ENCODE assay signal across 8 cellular contexts in the genomic region with DNA sequence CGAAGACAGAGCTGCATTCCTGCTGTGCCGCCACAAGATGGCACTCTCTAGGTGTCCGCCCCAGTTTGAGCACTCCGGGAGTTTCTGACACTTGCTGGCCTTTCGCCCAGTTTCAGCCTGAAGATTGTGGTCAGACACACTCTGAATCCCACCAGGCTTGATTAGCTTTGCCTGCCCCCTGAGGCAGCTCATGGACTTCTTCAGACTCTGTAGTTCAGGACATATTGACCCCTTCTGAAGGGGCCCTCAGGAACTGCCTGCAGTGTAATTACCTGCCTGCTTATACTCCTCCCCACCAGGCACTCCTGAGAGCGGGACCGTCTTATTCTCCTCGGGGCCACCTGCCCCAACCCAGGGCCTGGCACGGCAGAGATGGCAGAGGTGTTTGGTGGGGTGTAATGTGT. TPM values are rescaled to one million over a fixed set of nuclear protein-coding genes. Genes with fewer than 3 reads are reported as not detected.
DNase-seq lines count a peak whose midpoint lies in the region; ATAC-seq and TF ChIP-seq lines count a peak whose summit lies in the region.

No MANE protein-coding gene starts in this region.

- H3K36me3 ChIP-seq in mucosa of descending colon (ENCODE audit: low read depth): no peaks in the 10 kb centered on the region

- CTCF ChIA-PET in activated CD8-positive, alpha-beta T cell treated with anti-CD3 and anti-CD28 coated beads, Interleukin-2, amount 10 ng/mL, durations not matched to agents 7 days and 5 days (lab: Charles Lee): interaction anchor here (0.7 to 6.8 kb wide), 23 partner anchors 12 to 535 kb away, joined by 3 to 93 read pairs (median 4); partner anchors contain the start of gene EIF3F

- no peak overlapping the region for H3K27ac Mint-ChIP-seq in activated CD8-positive, alpha-beta T cell treated with anti-CD3 and anti-CD28 coated beads, Interleukin-2, amount 10 ng/mL, durations not matched to agents 7 days and 5 days
- no peak overlapping the region for H3K27ac Mint-ChIP-seq in endothelial cell (ENCODE audit: unreplicated experiment)
- no peak overlapping the region for H3K27ac Mint-ChIP-seq in stimulated activated memory B cell treated with anti-CD40 and anti-IgM and Interleukin-4, amounts not matched to agents 10 μg/mL and 1 μg/mL and 100 μg/mL, for 72 hours

- ATAC-seq in GM18868 (IDR thresholded peaks at IDR 0.05; ENCODE audit: unreplicated experiment) (peak; percentile 79), HG03354 (IDR thresholded peaks at IDR 0.05; ENCODE audit: poor library complexity, severe bottlenecking, unreplicated experiment) (peak; percentile 82), mucosa of descending colon (peak; percentile 85)
- ATAC-seq in activated CD8-positive, alpha-beta T cell treated with anti-CD3 and anti-CD28 coated beads, Interleukin-2, amount 10 ng/mL, durations not matched to agents 7 days and 5 days: peak; percentile 83
- peak; percentile 61 for ATAC-seq in stimulated activated memory B cell treated with anti-CD40 and anti-IgM and Interleukin-4, amounts not matched to agents 10 μg/mL and 1 μg/mL and 100 μg/mL, for 72 hours

- H3K4me3 ChIP-seq in mucosa of descending colon: no peak overlapping the region

- no peaks in the 10 kb centered on the region for H3K4me1 ChIP-seq in mucosa of descending colon (ENCODE audit: low read depth)

- POLR2A ChIA-PET in activated CD8-positive, alpha-beta T cell treated with anti-CD3 and anti-CD28 coated beads, Interleukin-2, amount 10 ng/mL, durations not matched to agents 7 days and 5 days (lab: Charles Lee): no interaction called here

- peaks cover 2% of the 10 kb centered on the region for H3K4me1 Mint-ChIP-seq in activated CD8-positive, alpha-beta T cell treated with anti-CD3 and anti-CD28 coated beads, Interleukin-2, amount 10 ng/mL, durations not matched to agents 7 days and 5 days (ENCODE audit: low read depth)
- H3K4me1 Mint-ChIP-seq in endothelial cell (ENCODE audit: unreplicated experiment): peaks cover 25% of the 10 kb centered on the region
- peaks cover 10% of the 10 kb centered on the region for H3K4me1 Mint-ChIP-seq in stimulated activated memory B cell treated with anti-CD40 and anti-IgM and Interleukin-4, amounts not matched to agents 10 μg/mL and 1 μg/mL and 100 μg/mL, for 72 hours

- peaks cover 13% of the 10 kb centered on the region for H3K27me3 Mint-ChIP-seq in activated CD8-positive, alpha-beta T cell treated with anti-CD3 and anti-CD28 coated beads, Interleukin-2, amount 10 ng/mL, durations not matched to agents 7 days and 5 days (ENCODE audit: low read depth)
- peaks cover 17% of the 10 kb centered on the region for H3K27me3 Mint-ChIP-seq in endothelial cell (ENCODE audit: unreplicated experiment)
- H3K27me3 Mint-ChIP-seq in stimulated activated memory B cell treated with anti-CD40 and anti-IgM and Interleukin-4, amounts not matched to agents 10 μg/mL and 1 μg/mL and 100 μg/mL, for 72 hours: peaks cover 63% of the 10 kb centered on the region

- no peaks in the 10 kb centered on the region for H3K9me3 Mint-ChIP-seq in activated CD8-positive, alpha-beta T cell treated with anti-CD3 and anti-CD28 coated beads, Interleukin-2, amount 10 ng/mL, durations not matched to agents 7 days and 5 days (ENCODE audit: insufficient read depth)
- H3K9me3 Mint-ChIP-seq in endothelial cell (ENCODE audit: unreplicated experiment): no peaks in the 10 kb centered on the region
- H3K9me3 Mint-ChIP-seq in stimulated activated memory B cell treated with anti-CD40 and anti-IgM and Interleukin-4, amounts not matched to agents 10 μg/mL and 1 μg/mL and 100 μg/mL, for 72 hours: no peaks in the 10 kb centered on the region

- no peaks in the 10 kb centered on the region for H3K36me3 Mint-ChIP-seq in activated CD8-positive, alpha-beta T cell treated with anti-CD3 and anti-CD28 coated beads, Interleukin-2, amount 10 ng/mL, durations not matched to agents 7 days and 5 days (ENCODE audit: low read depth)
- H3K36me3 Mint-ChIP-seq in endothelial cell (ENCODE audit: low read depth, unreplicated experiment): no peaks in the 10 kb centered on the region
- H3K36me3 Mint-ChIP-seq in stimulated activated memory B cell treated with anti-CD40 and anti-IgM and Interleukin-4, amounts not matched to agents 10 μg/mL and 1 μg/mL and 100 μg/mL, for 72 hours: no peaks in the 10 kb centered on the region

- intact Hi-C loops in mucosa of descending colon (cut with DNase I, micrococcal nuclease): no loop called here

- no peaks in the 10 kb centered on the region for H3K9me3 ChIP-seq in mucosa of descending colon

- TF ChIP-seq CTCF in endothelial cell (IDR thresholded peaks at IDR 0.05; ENCODE audit: unreplicated experiment): peak; percentile 66
- TF ChIP-seq CTCF in mucosa of descending colon (IDR thresholded peaks at IDR 0.05): peak; percentile 77

- H3K4me3 Mint-ChIP-seq in activated CD8-positive, alpha-beta T cell treated with anti-CD3 and anti-CD28 coated beads, Interleukin-2, amount 10 ng/mL, durations not matched to agents 7 days and 5 days: no peak overlapping the region
- no peak overlapping the region for H3K4me3 Mint-ChIP-seq in endothelial cell (ENCODE audit: unreplicated experiment)
- H3K4me3 Mint-ChIP-seq in stimulated activated memory B cell treated with anti-CD40 and anti-IgM and Interleukin-4, amounts not matched to agents 10 μg/mL and 1 μg/mL and 100 μg/mL, for 72 hours: peak overlapping the region; percentile 30

- DNase-seq in AG08396 (ENCODE audit: low spot score) (peak; percentile 91), NCI-H774 (lab: John Stamatoyannopoulos, UW) (peak; percentile 12), endothelial cell (ENCODE audit: low spot score) (peak; percentile 78), mucosa of descending colon (peak; percentile 62 to 76 (median 66))
- peak; percentile 53 for DNase-seq in activated CD8-positive, alpha-beta T cell treated with anti-CD3 and anti-CD28 coated beads, Interleukin-2, amount 10 ng/mL, durations not matched to agents 7 days and 5 days

RNA-seq across cellular contexts. Expression of gene EIF3F, which starts 46.2 kb away (rescaled TPM):
- total RNA-seq in activated CD8-positive, alpha-beta T cell treated with anti-CD3 and anti-CD28 coated beads, Interleukin-2, amount 10 ng/mL, durations not matched to agents 7 days and 5 days: 100 to 1,000 TPM; 212 to 222 TPM
- total RNA-seq in endothelial cell (ENCODE audit: unreplicated experiment) (515 TPM), mucosa of descending colon (100 to 1,000 TPM; 207 to 228 (median 218) TPM)

RNA-seq across cellular contexts. Expression of gene TUB, which starts 47.7 kb away (rescaled TPM):
- not detected for total RNA-seq in activated CD8-positive, alpha-beta T cell treated with anti-CD3 and anti-CD28 coated beads, Interleukin-2, amount 10 ng/mL, durations not matched to agents 7 days and 5 days
- total RNA-seq in endothelial cell (ENCODE audit: unreplicated experiment) (2.9 TPM), mucosa of descending colon (10 to 100 TPM in 1 of 3 donors, 1 to 10 TPM in 1, under 1 TPM in 1; 0.58 to 10.4 (median 1.8) TPM)

Comparison
In these comparisons a context has a peak if more than half of its experiments do, and no peak if none do; other contexts are left out.
1. DNase-seq: peak in every context shown above with its lines; median percentile 91 in AG08396; 78 in endothelial cell; 66 in mucosa of descending colon; 53 in activated CD8-positive, alpha-beta T cell treated with anti-CD3 and anti-CD28 coated beads, Interleukin-2, amount 10 ng/mL, durations not matched to agents 7 days and 5 days; 12 in NCI-H774.